Comparison of ENCODE assay signal across 1 cellular context in genomic region chr13:113001251-113002140, GRCh38.
TF ChIP-seq lines count a peak whose summit lies in the region.

No MANE protein-coding gene starts in this region.

TF ChIP-seq in HepG2, 621 proteins besides CTCF, POLR2A, EP300 and RAD21 (continued from another document and continues in another):
- TF ChIP-seq PATZ1 (CRISPR knock-in tag; IDR thresholded peaks at IDR 0.05) (0 out of 2 replicates have a peak, but pooled peaks have one; percentile 35), PPARG (CRISPR knock-in tag; conservative IDR thresholded peaks at IDR 0.05) (no peak), HINFP (CRISPR knock-in tag; IDR thresholded peaks at IDR 0.05; ENCODE audit: low read depth) (no peak), BATF2 (CRISPR knock-in tag; IDR thresholded peaks at IDR 0.05) (no peak), RBM39 (IDR thresholded peaks at IDR 0.05; ENCODE audit: low read depth, low read length, poor library complexity, severe bottlenecking) (peak; percentile 0), MAX (IDR thresholded peaks at IDR 0.05) (peak; percentile 52; the same call in 1 of the 2 replicates), HHEX (CRISPR knock-in tag; IDR thresholded peaks at IDR 0.05) (no peak), U2AF2 (IDR thresholded peaks at IDR 0.05; ENCODE audit: low read depth, low read length) (no peak), ZSCAN31 (CRISPR knock-in tag; IDR thresholded peaks at IDR 0.05; ENCODE audit: low read depth) (0 out of 2 replicates have a peak, but pooled peaks have one; percentile 41), CEBPZ (IDR thresholded peaks at IDR 0.05; ENCODE audit: low read length) (no peak), UBTF (CRISPR knock-in tag; IDR thresholded peaks at IDR 0.05) (peak; percentile 82), GTF3A (CRISPR knock-in tag; conservative IDR thresholded peaks at IDR 0.05) (no peak), ESRRA (CRISPR knock-in tag; IDR thresholded peaks at IDR 0.05; ENCODE audit: low read depth) (no peak), LRRFIP1 (CRISPR knock-in tag; conservative IDR thresholded peaks at IDR 0.05) (no peak), RORA (CRISPR knock-in tag; IDR thresholded peaks at IDR 0.05) (no peak), ZNF564 (CRISPR knock-in tag; IDR thresholded peaks at IDR 0.05) (no peak), FOSL2 (CRISPR knock-in tag; IDR thresholded peaks at IDR 0.05) (no peak), ZNF530 (CRISPR knock-in tag; IDR thresholded peaks at IDR 0.05; ENCODE audit: low read depth) (no peak), SALL1 (CRISPR knock-in tag; IDR thresholded peaks at IDR 0.05) (peak; percentile 23; the same call in 1 of the 2 replicates), ZNF768 (CRISPR knock-in tag; IDR thresholded peaks at IDR 0.05) (no peak), BCL6 (CRISPR knock-in tag; IDR thresholded peaks at IDR 0.05) (peak; percentile 33; the same call in 1 of the 2 replicates), SIX4 (CRISPR knock-in tag; IDR thresholded peaks at IDR 0.05) (0 out of 2 replicates have a peak, but pooled peaks have one; percentile 30), ETV5 (CRISPR knock-in tag; IDR thresholded peaks at IDR 0.05; ENCODE audit: borderline replicate concordance) (0 out of 2 replicates have a peak, but pooled peaks have one; percentile 22), HDAC2 (CRISPR knock-in tag; IDR thresholded peaks at IDR 0.05) (peak; percentile 35; the same call in 1 of the 2 replicates), ZNF772 (CRISPR knock-in tag; IDR thresholded peaks at IDR 0.05) (no peak), ZNF234 (CRISPR knock-in tag; conservative IDR thresholded peaks at IDR 0.05) (no peak), ZNF577 (CRISPR knock-in tag; IDR thresholded peaks at IDR 0.05; ENCODE audit: borderline replicate concordance, low read depth) (no peak), ZNF570 (CRISPR knock-in tag; IDR thresholded peaks at IDR 0.05; ENCODE audit: borderline replicate concordance) (no peak), ZNF800 (CRISPR knock-in tag; IDR thresholded peaks at IDR 0.05) (0 out of 2 replicates have a peak, but pooled peaks have one; percentile 23), HOXA5 (CRISPR knock-in tag; IDR thresholded peaks at IDR 0.05) (no peak), NR0B2 (CRISPR knock-in tag; IDR thresholded peaks at IDR 0.05) (no peak), ZNF512B (CRISPR knock-in tag; IDR thresholded peaks at IDR 0.05; ENCODE audit: borderline replicate concordance) (peak; percentile 47; the same call in 1 of the 2 replicates), ZNF616 (CRISPR knock-in tag; IDR thresholded peaks at IDR 0.05; ENCODE audit: low read depth) (no peak), MAZ (IDR thresholded peaks at IDR 0.05; ENCODE audit: borderline replicate concordance, low read depth, low read length) (no peak; the same call in 1 of the 2 replicates), MAZ (CRISPR knock-in tag; IDR thresholded peaks at IDR 0.05; ENCODE audit: low read depth) (0 out of 2 replicates have a peak, but pooled peaks have one; percentile 8), ZNF589 (CRISPR knock-in tag; conservative IDR thresholded peaks at IDR 0.05) (0 out of 2 replicates have a peak, but pooled peaks have one; percentile 26), ZSCAN22 (CRISPR knock-in tag; IDR thresholded peaks at IDR 0.05) (no peak), HOXA9 (CRISPR knock-in tag; IDR thresholded peaks at IDR 0.05; ENCODE audit: borderline replicate concordance) (no peak), ZNF891 (CRISPR knock-in tag; IDR thresholded peaks at IDR 0.05) (no peak), ATF7-NPFF (CRISPR knock-in tag; IDR thresholded peaks at IDR 0.05; ENCODE audit: low read depth) (no peak; the same call in 1 of the 2 replicates), HNF4A (CRISPR knock-in tag; IDR thresholded peaks at IDR 0.05) (no peak), ZNF343 (CRISPR knock-in tag; IDR thresholded peaks at IDR 0.05) (no peak), BHLHE40 (IDR thresholded peaks at IDR 0.05; ENCODE audit: low read length) (no peak), ZBTB14 (CRISPR knock-in tag; IDR thresholded peaks at IDR 0.05) (no peak)
